In the genomic region with DNA sequence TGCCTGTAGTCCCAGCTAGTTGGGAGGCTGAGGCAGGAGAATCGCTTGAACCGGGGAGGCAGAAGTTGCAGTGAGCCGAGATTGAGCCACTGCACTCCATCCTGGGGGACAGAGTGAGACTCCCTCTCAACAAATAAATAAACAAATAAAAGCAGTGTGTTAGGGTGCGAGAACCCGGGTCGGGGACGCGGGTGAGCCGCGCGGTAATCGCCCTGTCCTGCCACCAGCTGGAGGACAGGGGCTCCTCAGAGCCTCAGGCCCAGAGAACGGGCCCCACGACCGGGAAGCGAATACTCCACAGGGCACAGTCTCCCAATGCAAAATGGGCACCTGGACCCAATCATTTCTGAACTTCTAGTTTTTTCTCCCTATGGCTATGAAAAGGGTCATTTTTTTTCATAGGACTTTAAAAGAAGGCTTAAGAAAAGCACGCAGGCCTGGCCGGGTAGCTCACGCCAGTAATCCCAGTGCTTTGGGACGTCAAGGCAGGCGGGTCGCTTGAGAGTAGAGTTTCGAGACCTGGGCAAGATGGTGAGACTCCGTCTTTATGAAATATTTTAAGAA, we compare ENCODE assay signal across 8 cellular contexts. TPM values are rescaled to one million over a fixed set of nuclear protein-coding genes. Genes with fewer than 3 reads are reported as not detected.
DNase-seq lines count a peak whose midpoint lies in the region; ATAC-seq, FAIRE-seq and TF ChIP-seq lines count a peak whose summit lies in the region.

No MANE protein-coding gene starts in this region.

- H3K27me3 ChIP-seq in SK-N-SH (ENCODE audit: insufficient read depth) (no peaks in the 10 kb centered on the region), small intestine (ENCODE audit: control insufficient read depth in 2 of 2, insufficient read depth in 2 of 2, low read length in 2 of 2) (no peaks in the 10 kb centered on the region)

- no peak for TF ChIP-seq RAD21 in SK-N-SH (IDR thresholded peaks at IDR 0.05; ENCODE audit: low read length)

- TF ChIP-seq CTCF in SK-N-SH (IDR thresholded peaks at IDR 0.05) (no peak), VCaP (conservative IDR thresholded peaks at IDR 0.05) (no peak), fibroblast of villous mesenchyme (IDR thresholded peaks at IDR 0.05; ENCODE audit: insufficient read depth, low read depth, low read length) (no peak)

- 57% methylated on average over 24 of the region's 24 CpGs for WGBS in SK-N-SH (ENCODE audit: low lambda C conversion rate)
- WGBS in small intestine, 3 donors = 81 to 83% (median 81%) methylated on average over 24 of the region's 24 CpGs

- peak overlapping the region; percentile 73 for H3K9ac ChIP-seq in SK-N-SH

- H3K4me1 ChIP-seq in SK-N-SH (ENCODE audit: control insufficient read depth in 1 of 2, insufficient read depth in 2 of 2, low read depth in 1 of 2, low read length in 1 of 2) (no peaks in the 10 kb centered on the region; a peak in 2 of 4 replicates), small intestine (ENCODE audit: control insufficient read depth in 2 of 2, insufficient read depth in 1 of 2, low read depth in 1 of 2, low read length in 1 of 2) (no peaks in the 10 kb centered on the region)

- peaks cover 23% of the 10 kb centered on the region for H3K79me2 ChIP-seq in SK-N-SH (ENCODE audit: insufficient read depth)

- H3K9me3 ChIP-seq in SK-N-SH = no peaks in the 10 kb centered on the region
- no peaks in the 10 kb centered on the region for H3K9me3 ChIP-seq in small intestine (ENCODE audit: control insufficient read depth, low read depth)

- DNase-seq in SK-N-SH (peak; percentile 76), fibroblast of villous mesenchyme (ENCODE audit: low read depth) (no peak), small intestine (no peak), activated gamma-delta T cell (lab: John Stamatoyannopoulos, UW) (no peak), NCI-H1436 treated with DMSO at 0.1 percent for 48 hours (lab: John Stamatoyannopoulos, UW) (no peak)

- CTCF ChIA-PET in SK-N-SH (lab: Yijun Ruan, JAX) = interaction anchor here (0.6 to 1.8 kb wide), 3 partner anchors 13 to 81 kb away, joined by 3 to 7 read pairs (median 3); no protein-coding TSS in a partner anchor

- H2AFZ ChIP-seq in SK-N-SH (ENCODE audit: low read depth) = peak overlapping the region; percentile 96

- ATAC-seq in SK-N-SH treated with all-trans-retinoic acid at 6 μM for 48 hours (no peak), GM18861 (IDR thresholded peaks at IDR 0.05; ENCODE audit: unreplicated experiment) (no peak)

- no peak for TF ChIP-seq EP300 in SK-N-SH (IDR thresholded peaks at IDR 0.05; ENCODE audit: borderline replicate concordance in 1 of 2, low read depth in 1 of 2, low read length in 1 of 2)

- peak overlapping the region; percentile 99 for H3K4me2 ChIP-seq in SK-N-SH

- no peaks in the 10 kb centered on the region for H4K20me1 ChIP-seq in SK-N-SH (ENCODE audit: insufficient read depth)

- H3K27ac ChIP-seq in SK-N-SH (ENCODE audit: low read depth in 2 of 2, low read length in 1 of 2) (peak overlapping the region; percentile 55 to 68), VCaP (peak overlapping the region; percentile 82), small intestine (ENCODE audit: low read depth in 1 of 2, low read length in 1 of 2) (peak overlapping the region in 1 of 2 donors; percentile 78)

- H3K4me3 ChIP-seq in SK-N-SH (ENCODE audit: low read depth in 2 of 2, low read length in 1 of 2) = peak overlapping the region; percentile 64 to 92
- H3K4me3 ChIP-seq in fibroblast of villous mesenchyme (ENCODE audit: low read depth, low read length) = peak overlapping the region; percentile 72
- peak overlapping the region; percentile 29 to 36 for H3K4me3 ChIP-seq in small intestine (ENCODE audit: low read depth in 1 of 2, low read length in 2 of 2)

- POLR2A ChIA-PET in SK-N-SH (lab: Yijun Ruan, JAX) = no interaction called here

- H3K9me2 ChIP-seq in SK-N-SH = no peaks in the 10 kb centered on the region

- no peak for FAIRE-seq in small intestine (lab: Jason Lieb, UNC)

- H3K36me3 ChIP-seq in SK-N-SH (replicated peaks in 1 of 2; ENCODE audit: control insufficient read depth in 1 of 2, insufficient read depth in 2 of 2, low read length in 1 of 2) = peaks cover 2 to 3% of the 10 kb centered on the region in 2 experiments
- no peaks in the 10 kb centered on the region for H3K36me3 ChIP-seq in small intestine (ENCODE audit: control insufficient read depth in 2 of 2, insufficient read depth in 2 of 2, low read length in 2 of 2)

- peaks cover 4% of the 10 kb centered on the region for H3F3A ChIP-seq in SK-N-SH (replicated peaks; ENCODE audit: insufficient read depth)

TF ChIP-seq in SK-N-SH, 30 proteins besides CTCF, POLR2A, EP300 and RAD21 (continues in another document):
- TF ChIP-seq RCOR1 (IDR thresholded peaks at IDR 0.05; ENCODE audit: low read length) (no peak), FOXJ3 (CRISPR knock-in tag; IDR thresholded peaks at IDR 0.05) (no peak), RXRA (IDR thresholded peaks at IDR 0.05; ENCODE audit: borderline replicate concordance, low read depth) (no peak), ELF1 (IDR thresholded peaks at IDR 0.05) (no peak), JUND (IDR thresholded peaks at IDR 0.05) (no peak), TAF1 (IDR thresholded peaks at IDR 0.05; ENCODE audit: borderline replicate concordance, low read depth, low read length) (no peak), SMC3 (IDR thresholded peaks at IDR 0.05; ENCODE audit: low read depth, low read length) (no peak), GATA2 (CRISPR knock-in tag; IDR thresholded peaks at IDR 0.05) (no peak), FOXM1 (IDR thresholded peaks at IDR 0.05; ENCODE audit: low read depth) (no peak), TCF12 (IDR thresholded peaks at IDR 0.05) (no peak), IRF3 (IDR thresholded peaks at IDR 0.05; ENCODE audit: low read depth, low read length) (no peak), GABPA (IDR thresholded peaks at IDR 0.05; ENCODE audit: low read depth) (no peak)

TF ChIP-seq in SK-N-SH treated with all-trans-retinoic acid at 6 μM for 48 hours, 23 proteins besides CTCF, POLR2A, EP300 and RAD21:
- TF ChIP-seq TCF4 (CRISPR knock-in tag; IDR thresholded peaks at IDR 0.05; ENCODE audit: borderline replicate concordance) (no peak), ZNF8 (CRISPR knock-in tag; IDR thresholded peaks at IDR 0.05) (no peak), ZFP30 (CRISPR knock-in tag; IDR thresholded peaks at IDR 0.05) (no peak), ESRRG (CRISPR knock-in tag; IDR thresholded peaks at IDR 0.05) (no peak), RARB (CRISPR knock-in tag; IDR thresholded peaks at IDR 0.05) (no peak), BACH2 (CRISPR knock-in tag; IDR thresholded peaks at IDR 0.05; ENCODE audit: borderline replicate concordance) (no peak)

RNA-seq across cellular contexts. Expression of gene MCM5, which starts 0.7 kb away (rescaled TPM):
- 31.6 and 42.9 TPM in 2 replicates for polyA plus RNA-seq in SK-N-SH (2012; rRNA removed)
- polyA plus RNA-seq in SK-N-SH (2012; cell fraction: cytosol; rRNA removed) = 16.5 and 27.2 TPM in 2 replicates
- 39.2 and 51.2 TPM in 2 replicates for polyA plus RNA-seq in SK-N-SH (2012; cell fraction: nucleus; rRNA removed)
- total RNA-seq in fibroblast of villous mesenchyme = 30.6 and 31.5 TPM in 2 replicates
- 10 to 100 TPM in 1 of 3 donors, 1 to 10 TPM in 2; 5.6 to 31.8 (median 6.5) TPM for polyA plus RNA-seq in small intestine

RNA-seq across cellular contexts. Expression of gene HMOX1, which starts 18.3 kb away (rescaled TPM):
- polyA plus RNA-seq in SK-N-SH (2012; rRNA removed) (12.9 and 13.7 TPM in 2 replicates), small intestine (100 to 1,000 TPM in 1 of 3 donors, 10 to 100 TPM in 2; 22.3 to 119 (median 91.0) TPM)
- 5.8 and 9.2 TPM in 2 replicates for polyA plus RNA-seq in SK-N-SH (2012; cell fraction: cytosol; rRNA removed)
- polyA plus RNA-seq in SK-N-SH (2012; cell fraction: nucleus; rRNA removed) = 11.7 and 13.7 TPM in 2 replicates
- 24.2 and 28.0 TPM in 2 replicates for total RNA-seq in fibroblast of villous mesenchyme
